Comparison of ENCODE assay signal across 9 cellular contexts in genomic region chr1:32204943-32205361, GRCh38. TPM values are rescaled to one million over a fixed set of nuclear protein-coding genes. Genes with fewer than 3 reads are reported as not detected.
DNase-seq lines count a peak whose midpoint lies in the region; ATAC-seq and TF ChIP-seq lines count a peak whose summit lies in the region.
"Had no signal": no experiment of that assay in that cellular context is flagged by ENCODE, and none has a peak within 500 bp of the region (broad histone marks: within the 10 kb centered on the region; RNA-seq: fewer than 3 reads in every experiment).

No MANE protein-coding gene starts in this region.

- no peaks in the 10 kb centered on the region for H3K9me3 ChIP-seq in DND-41 (ENCODE audit: insufficient read depth, low read length, severe bottlenecking)
- H3K9me3 ChIP-seq in OCI-LY7 (ENCODE audit: low read length), result no peaks in the 10 kb centered on the region
- H3K9me3 ChIP-seq in esophagus muscularis mucosa, result no peaks in the 10 kb centered on the region
- H3K9me3 ChIP-seq in parathyroid adenoma (ENCODE audit: control insufficient read depth, low read length), result no peaks in the 10 kb centered on the region

- DNase-seq in DND-41, result no peak
- DNase-seq in OCI-LY7 (ENCODE audit: low spot score), result no peak
- no peak for DNase-seq in esophagus muscularis mucosa (ENCODE audit: extremely low spot score)
- DNase-seq in posterior cingulate gyrus, result no peak
- DNase-seq in DMS 273 (lab: John Stamatoyannopoulos, UW; ENCODE audit: unreplicated experiment), result no peak
- no peak for DNase-seq in GM19240 (ENCODE audit: insufficient read length, low spot score)

- no peak for TF ChIP-seq EP300 in esophagus muscularis mucosa (IDR thresholded peaks at IDR 0.05)

- WGBS in esophagus muscularis mucosa, result 23% methylated on average over 17 of the region's 26 CpGs

- H3K9ac ChIP-seq in DND-41 (ENCODE audit: low read depth, low read length) (peak overlapping the region; percentile 88), parathyroid adenoma (no peak overlapping the region)

- H3K4me1 ChIP-seq in DND-41 (ENCODE audit: insufficient read depth, low read length), result peaks cover 52% of the 10 kb centered on the region
- H3K4me1 ChIP-seq in OCI-LY7 (ENCODE audit: insufficient read depth, low read length, poor library complexity, severe bottlenecking), result peaks cover 47% of the 10 kb centered on the region
- H3K4me1 ChIP-seq in esophagus muscularis mucosa, result peaks cover 28 to 45% (median 42%) of the 10 kb centered on the region in 4 donors
- H3K4me1 ChIP-seq in parathyroid adenoma, result peaks cover 6% of the 10 kb centered on the region

- H3K4me2 ChIP-seq in DND-41 (ENCODE audit: insufficient read depth, low read length) (peak overlapping the region; percentile 99), OCI-LY7 (ENCODE audit: low read length) (peak overlapping the region; percentile 96), parathyroid adenoma (ENCODE audit: low read length) (peak overlapping the region; percentile 93)

- H3K9me2 ChIP-seq in OCI-LY7 (ENCODE audit: insufficient read depth, low read length), result no peaks in the 10 kb centered on the region

- CTCF ChIA-PET in OCI-LY7 (lab: Charles Lee; ENCODE audit: unreplicated experiment), result interaction anchor here (1.7 kb wide), 1 partner anchor 11 kb away, joined by 8 read pairs; no protein-coding TSS in a partner anchor

- H2AFZ ChIP-seq in DND-41 (ENCODE audit: low read depth, low read length) (peak overlapping the region; percentile 99), OCI-LY7 (ENCODE audit: low read length) (peak overlapping the region; percentile 53; the same call in 1 of the 2 replicates), parathyroid adenoma (peak overlapping the region; percentile 79)

- H3K36me3 ChIP-seq in DND-41 (ENCODE audit: insufficient read depth, low read length), result peaks cover 21% of the 10 kb centered on the region
- H3K36me3 ChIP-seq in OCI-LY7 (ENCODE audit: insufficient read depth, low read length), result peaks cover 16% of the 10 kb centered on the region
- H3K36me3 ChIP-seq in esophagus muscularis mucosa, result no peaks in the 10 kb centered on the region
- H3K36me3 ChIP-seq in parathyroid adenoma (ENCODE audit: control insufficient read depth, insufficient read depth, low read length), result no peaks in the 10 kb centered on the region

- BruUV-seq in OCI-LY7 (replicated peaks; lab: Mats Ljungman, UMichigan), result no TSS peak

- H4K20me1 ChIP-seq in DND-41 (ENCODE audit: insufficient read depth, low read length), result no peaks in the 10 kb centered on the region
- H4K20me1 ChIP-seq in OCI-LY7 (ENCODE audit: insufficient read depth, low read length), result no peaks in the 10 kb centered on the region

- H3K79me2 ChIP-seq in DND-41 (ENCODE audit: insufficient read depth, low read length) (peaks cover 26% of the 10 kb centered on the region), OCI-LY7 (ENCODE audit: insufficient read depth, low read depth, low read length) (no peaks in the 10 kb centered on the region), parathyroid adenoma (no peaks in the 10 kb centered on the region)

- intact Hi-C loops in OCI-LY7 (cut with micrococcal nuclease; ENCODE audit: unreplicated experiment), result no loop called here
- intact Hi-C loops in esophagus muscularis mucosa (cut with DNase I), result no loop called here
- intact Hi-C loops in posterior cingulate gyrus (cut with DNase I), result no loop called here

- no peak for TF ChIP-seq POLR2A in esophagus muscularis mucosa (IDR thresholded peaks at IDR 0.05; ENCODE audit: low read depth)

- H3K27me3 ChIP-seq in DND-41 (ENCODE audit: insufficient read depth, low read length, poor library complexity) (no peaks in the 10 kb centered on the region), esophagus muscularis mucosa (no peaks in the 10 kb centered on the region), parathyroid adenoma (ENCODE audit: control insufficient read depth, insufficient read depth, low read length) (no peaks in the 10 kb centered on the region)

- TF ChIP-seq CTCF in DND-41 (IDR thresholded peaks at IDR 0.05; ENCODE audit: borderline replicate concordance, extremely low read depth, low read length, poor library complexity, severe bottlenecking), result no peak
- TF ChIP-seq CTCF in OCI-LY7 (conservative IDR thresholded peaks at IDR 0.05; ENCODE audit: low read length), result no peak
- TF ChIP-seq CTCF in esophagus muscularis mucosa (IDR thresholded peaks at IDR 0.05), result no peak
- TF ChIP-seq CTCF in parathyroid adenoma (IDR thresholded peaks at IDR 0.05), result no peak

- H3K27ac ChIP-seq in DND-41 (ENCODE audit: low read length) (peak overlapping the region; percentile 92), OCI-LY7 (ENCODE audit: low read depth, low read length, poor library complexity, severe bottlenecking) (no peak overlapping the region), esophagus muscularis mucosa (replicated peaks in 1 of 4) (peak overlapping the region; percentile 42 to 72 (median 57)), parathyroid adenoma (peak overlapping the region; percentile 39)
- H3K27ac ChIP-seq: epithelial cell of prostate had no signal

- ATAC-seq in DND-41 (ENCODE audit: insufficient read depth, low read depth), result no peak
- no peak for ATAC-seq in HG02840 (IDR thresholded peaks at IDR 0.05; ENCODE audit: low FRiP score, unreplicated experiment)

- POLR2A ChIA-PET in OCI-LY7 (lab: Charles Lee), result interaction anchor here (1.4 kb wide), 1 partner anchor 12 kb away, joined by 5 read pairs; no protein-coding TSS in a partner anchor

- peak overlapping the region; percentile 53 to 98; a peak in 3 of 4 replicates for H3K4me3 ChIP-seq in DND-41 (ENCODE audit: low read depth in 1 of 2, low read length in 2 of 2)
- peak overlapping the region; percentile 94 for H3K4me3 ChIP-seq in OCI-LY7 (ENCODE audit: low read depth, low read length, poor library complexity, severe bottlenecking)
- peak overlapping the region; percentile 60 to 69 (median 66) for H3K4me3 ChIP-seq in esophagus muscularis mucosa
- H3K4me3 ChIP-seq in parathyroid adenoma (ENCODE audit: low read depth, low read length), result peak overlapping the region; percentile 69

RNA-seq across cellular contexts. Expression of gene IQCC, which starts 0.5 kb away (rescaled TPM):
- 12.1 and 14.5 TPM in 2 replicates for total RNA-seq in OCI-LY7 (2014; rRNA removed; shearing (Covaris generic))
- total RNA-seq in OCI-LY7 (2022) (8.0 and 8.4 TPM in 2 replicates), esophagus muscularis mucosa (1 to 10 TPM in 3 of 4 donors, under 1 TPM in 1; 0.66 to 2.1 (median 1.1) TPM)

RNA-seq across cellular contexts. Expression of gene DCDC2B, which starts 3.9 kb away (rescaled TPM):
- 0.06 and 0.15 TPM in 2 replicates for total RNA-seq in OCI-LY7 (2014; rRNA removed; shearing (Covaris generic))
- total RNA-seq in OCI-LY7 (2022), result 0.26 and 0.29 TPM in 2 replicates
- not detected for total RNA-seq in esophagus muscularis mucosa

RNA-seq across cellular contexts. Expression of gene CCDC28B, which starts 4.6 kb away (rescaled TPM):
- total RNA-seq in OCI-LY7 (2014; rRNA removed; shearing (Covaris generic)), result 28.3 and 32.8 TPM in 2 replicates
- total RNA-seq in OCI-LY7 (2022) (53.4 and 54.4 TPM in 2 replicates), esophagus muscularis mucosa (1 to 10 TPM; 5.0 to 7.8 (median 6.5) TPM)

RNA-seq across cellular contexts. Expression of gene TMEM234, which starts 17.2 kb away (rescaled TPM):
- 14.9 and 17.1 TPM in 2 replicates for total RNA-seq in OCI-LY7 (2014; rRNA removed; shearing (Covaris generic))
- total RNA-seq in OCI-LY7 (2022), result 17.5 and 24.5 TPM in 2 replicates
- 1 to 10 TPM; 6.6 to 10.0 (median 8.2) TPM for total RNA-seq in esophagus muscularis mucosa

RNA-seq across cellular contexts. Expression of gene EIF3I, which starts 17.3 kb away (rescaled TPM):
- total RNA-seq in OCI-LY7 (2014; rRNA removed; shearing (Covaris generic)), result 144 and 182 TPM in 2 replicates
- total RNA-seq in OCI-LY7 (2022) (193 and 207 TPM in 2 replicates), esophagus muscularis mucosa (100 to 1,000 TPM; 141 to 214 (median 167) TPM)
